2 cellular contexts compared by ENCODE assay signal in the genomic region with DNA sequence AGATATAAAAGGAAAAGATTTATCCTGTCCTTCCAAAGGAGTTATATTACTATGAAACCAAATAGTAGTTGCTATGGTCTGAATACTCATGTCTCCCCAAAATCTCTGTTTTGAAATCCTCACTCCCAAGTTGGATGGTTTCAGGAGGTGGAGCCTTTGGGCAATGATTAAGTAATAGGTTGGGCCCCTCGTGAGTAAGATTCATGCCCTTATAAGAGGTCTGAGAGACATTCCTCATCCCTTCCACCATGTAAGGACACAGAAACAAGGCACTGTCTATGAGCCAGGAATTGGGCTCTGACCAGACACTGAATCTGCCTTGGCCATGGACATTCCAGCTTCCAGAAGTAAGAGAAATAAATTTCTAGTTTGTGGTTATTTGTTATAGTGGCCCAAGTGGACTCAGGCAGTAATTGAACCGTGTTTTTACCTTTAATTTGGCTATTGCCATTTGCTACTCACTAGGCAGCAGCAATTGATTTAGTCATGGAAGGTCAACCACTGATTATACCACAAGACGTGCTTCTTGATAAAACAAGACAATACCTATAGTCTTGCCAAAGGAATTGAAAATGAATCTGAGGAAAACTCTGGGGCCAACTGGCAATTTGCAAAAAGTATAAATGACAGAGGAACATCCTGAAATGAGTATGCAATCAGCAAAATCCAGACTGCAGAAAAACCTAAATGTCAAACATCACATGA.
TF ChIP-seq lines count a peak whose summit lies in the region.

No MANE protein-coding gene starts in this region.

TF ChIP-seq in GM12878, 131 proteins besides CTCF, POLR2A, EP300 and RAD21:
- TF ChIP-seq, protein P1, sequence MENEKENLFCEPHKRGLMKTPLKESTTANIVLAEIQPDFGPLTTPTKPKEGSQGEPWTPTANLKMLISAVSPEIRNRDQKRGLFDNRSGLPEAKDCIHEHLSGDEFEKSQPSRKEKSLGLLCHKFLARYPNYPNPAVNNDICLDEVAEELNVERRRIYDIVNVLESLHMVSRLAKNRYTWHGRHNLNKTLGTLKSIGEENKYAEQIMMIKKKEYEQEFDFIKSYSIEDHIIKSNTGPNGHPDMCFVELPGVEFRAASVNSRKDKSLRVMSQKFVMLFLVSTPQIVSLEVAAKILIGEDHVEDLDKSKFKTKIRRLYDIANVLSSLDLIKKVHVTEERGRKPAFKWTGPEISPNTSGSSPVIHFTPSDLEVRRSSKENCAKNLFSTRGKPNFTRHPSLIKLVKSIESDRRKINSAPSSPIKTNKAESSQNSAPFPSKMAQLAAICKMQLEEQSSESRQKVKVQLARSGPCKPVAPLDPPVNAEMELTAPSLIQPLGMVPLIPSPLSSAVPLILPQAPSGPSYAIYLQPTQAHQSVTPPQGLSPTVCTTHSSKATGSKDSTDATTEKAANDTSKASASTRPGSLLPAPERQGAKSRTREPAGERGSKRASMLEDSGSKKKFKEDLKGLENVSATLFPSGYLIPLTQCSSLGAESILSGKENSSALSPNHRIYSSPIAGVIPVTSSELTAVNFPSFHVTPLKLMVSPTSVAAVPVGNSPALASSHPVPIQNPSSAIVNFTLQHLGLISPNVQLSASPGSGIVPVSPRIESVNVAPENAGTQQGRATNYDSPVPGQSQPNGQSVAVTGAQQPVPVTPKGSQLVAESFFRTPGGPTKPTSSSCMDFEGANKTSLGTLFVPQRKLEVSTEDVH (IDR thresholded peaks at IDR 0.05; ENCODE audit: low read depth, partially characterized antibody), result no peak
- TF ChIP-seq DPF2 (IDR thresholded peaks at IDR 0.05), result no peak
- no peak for TF ChIP-seq POU2F2 (IDR thresholded peaks at IDR 0.05; ENCODE audit: borderline replicate concordance, low read depth, low read length)
- no peak for TF ChIP-seq MTA2 (IDR thresholded peaks at IDR 0.05; ENCODE audit: low read depth)
- TF ChIP-seq MYC (IDR thresholded peaks at IDR 0.05; ENCODE audit: insufficient read depth, insufficient read length, insufficient replicate concordance, low read length, severe bottlenecking), result no peak
- TF ChIP-seq, protein P2, sequence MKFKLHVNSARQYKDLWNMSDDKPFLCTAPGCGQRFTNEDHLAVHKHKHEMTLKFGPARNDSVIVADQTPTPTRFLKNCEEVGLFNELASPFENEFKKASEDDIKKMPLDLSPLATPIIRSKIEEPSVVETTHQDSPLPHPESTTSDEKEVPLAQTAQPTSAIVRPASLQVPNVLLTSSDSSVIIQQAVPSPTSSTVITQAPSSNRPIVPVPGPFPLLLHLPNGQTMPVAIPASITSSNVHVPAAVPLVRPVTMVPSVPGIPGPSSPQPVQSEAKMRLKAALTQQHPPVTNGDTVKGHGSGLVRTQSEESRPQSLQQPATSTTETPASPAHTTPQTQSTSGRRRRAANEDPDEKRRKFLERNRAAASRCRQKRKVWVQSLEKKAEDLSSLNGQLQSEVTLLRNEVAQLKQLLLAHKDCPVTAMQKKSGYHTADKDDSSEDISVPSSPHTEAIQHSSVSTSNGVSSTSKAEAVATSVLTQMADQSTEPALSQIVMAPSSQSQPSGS (IDR thresholded peaks at IDR 0.05; ENCODE audit: low read length), result no peak
- no peak for TF ChIP-seq GATAD2B (conservative IDR thresholded peaks at IDR 0.05; ENCODE audit: low read depth)
- TF ChIP-seq SUZ12 (IDR thresholded peaks at IDR 0.05; ENCODE audit: unreplicated experiment), result no peak
- TF ChIP-seq, protein P3, sequence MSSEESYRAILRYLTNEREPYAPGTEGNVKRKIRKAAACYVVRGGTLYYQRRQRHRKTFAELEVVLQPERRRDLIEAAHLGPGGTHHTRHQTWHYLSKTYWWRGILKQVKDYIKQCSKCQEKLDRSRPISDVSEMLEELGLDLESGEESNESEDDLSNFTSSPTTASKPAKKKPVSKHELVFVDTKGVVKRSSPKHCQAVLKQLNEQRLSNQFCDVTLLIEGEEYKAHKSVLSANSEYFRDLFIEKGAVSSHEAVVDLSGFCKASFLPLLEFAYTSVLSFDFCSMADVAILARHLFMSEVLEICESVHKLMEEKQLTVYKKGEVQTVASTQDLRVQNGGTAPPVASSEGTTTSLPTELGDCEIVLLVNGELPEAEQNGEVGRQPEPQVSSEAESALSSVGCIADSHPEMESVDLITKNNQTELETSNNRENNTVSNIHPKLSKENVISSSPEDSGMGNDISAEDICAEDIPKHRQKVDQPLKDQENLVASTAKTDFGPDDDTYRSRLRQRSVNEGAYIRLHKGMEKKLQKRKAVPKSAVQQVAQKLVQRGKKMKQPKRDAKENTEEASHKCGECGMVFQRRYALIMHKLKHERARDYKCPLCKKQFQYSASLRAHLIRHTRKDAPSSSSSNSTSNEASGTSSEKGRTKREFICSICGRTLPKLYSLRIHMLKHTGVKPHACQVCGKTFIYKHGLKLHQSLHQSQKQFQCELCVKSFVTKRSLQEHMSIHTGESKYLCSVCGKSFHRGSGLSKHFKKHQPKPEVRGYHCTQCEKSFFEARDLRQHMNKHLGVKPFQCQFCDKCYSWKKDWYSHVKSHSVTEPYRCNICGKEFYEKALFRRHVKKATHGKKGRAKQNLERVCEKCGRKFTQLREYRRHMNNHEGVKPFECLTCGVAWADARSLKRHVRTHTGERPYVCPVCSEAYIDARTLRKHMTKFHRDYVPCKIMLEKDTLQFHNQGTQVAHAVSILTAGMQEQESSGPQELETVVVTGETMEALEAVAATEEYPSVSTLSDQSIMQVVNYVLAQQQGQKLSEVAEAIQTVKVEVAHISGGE (CRISPR knock-in tag; IDR thresholded peaks at IDR 0.05), result no peak

TF ChIP-seq in endothelial cell of umbilical vein, 7 proteins besides CTCF, POLR2A, EP300 and RAD21:
- TF ChIP-seq FOS (IDR thresholded peaks at IDR 0.05; ENCODE audit: borderline replicate concordance, insufficient read depth, low read length) (no peak), GATA2 (IDR thresholded peaks at IDR 0.05; ENCODE audit: insufficient read depth, insufficient read length, low read depth, low read length) (no peak), POLR2AphosphoS5 (IDR thresholded peaks at IDR 0.05; ENCODE audit: insufficient read depth, low read depth, low read length) (no peak), JUN (IDR thresholded peaks at IDR 0.05; ENCODE audit: borderline replicate concordance, insufficient read depth, insufficient read length, low read depth) (no peak)
- TF ChIP-seq, protein P4, sequence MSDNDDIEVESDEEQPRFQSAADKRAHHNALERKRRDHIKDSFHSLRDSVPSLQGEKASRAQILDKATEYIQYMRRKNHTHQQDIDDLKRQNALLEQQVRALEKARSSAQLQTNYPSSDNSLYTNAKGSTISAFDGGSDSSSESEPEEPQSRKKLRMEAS (IDR thresholded peaks at IDR 0.05; ENCODE audit: insufficient read depth, insufficient read length), result no peak
